1 cellular context compared by ENCODE assay signal in the genomic region with DNA sequence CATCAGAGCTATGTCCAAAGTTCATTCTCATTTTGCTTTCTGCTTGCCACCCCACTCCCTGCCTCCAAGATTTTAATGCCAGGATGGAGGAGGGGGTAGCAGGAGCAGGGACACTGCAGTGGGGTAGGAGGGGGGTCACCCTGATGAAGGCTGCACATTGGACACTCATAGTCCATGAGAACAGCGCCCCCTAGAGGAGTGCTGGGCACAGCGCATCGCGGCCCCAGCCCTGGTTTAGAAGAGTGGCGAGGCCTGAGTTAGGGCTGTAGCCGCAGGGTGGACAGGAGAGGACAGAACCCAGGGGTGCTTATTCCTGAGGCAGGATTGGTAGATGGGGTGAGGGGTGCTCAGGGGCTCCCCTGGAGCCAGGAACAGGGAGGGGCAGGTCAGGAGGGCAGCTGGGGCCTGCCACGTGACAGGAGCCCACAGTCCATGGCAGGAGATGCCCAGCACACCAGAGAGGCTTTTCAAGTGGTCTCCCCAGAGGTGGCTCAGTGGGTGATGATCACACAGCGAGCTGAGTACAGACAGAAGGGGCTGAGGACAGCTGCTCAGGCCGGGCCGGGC.
A peak's percentile ranks its signal among the peaks of the same experiment; 100 is the strongest.
TF ChIP-seq lines count a peak whose summit lies in the region.

No MANE protein-coding gene starts in this region.

TF ChIP-seq in HepG2, 621 proteins besides CTCF, POLR2A, EP300 and RAD21 (continued from another document):
- TF ChIP-seq, protein P1, sequence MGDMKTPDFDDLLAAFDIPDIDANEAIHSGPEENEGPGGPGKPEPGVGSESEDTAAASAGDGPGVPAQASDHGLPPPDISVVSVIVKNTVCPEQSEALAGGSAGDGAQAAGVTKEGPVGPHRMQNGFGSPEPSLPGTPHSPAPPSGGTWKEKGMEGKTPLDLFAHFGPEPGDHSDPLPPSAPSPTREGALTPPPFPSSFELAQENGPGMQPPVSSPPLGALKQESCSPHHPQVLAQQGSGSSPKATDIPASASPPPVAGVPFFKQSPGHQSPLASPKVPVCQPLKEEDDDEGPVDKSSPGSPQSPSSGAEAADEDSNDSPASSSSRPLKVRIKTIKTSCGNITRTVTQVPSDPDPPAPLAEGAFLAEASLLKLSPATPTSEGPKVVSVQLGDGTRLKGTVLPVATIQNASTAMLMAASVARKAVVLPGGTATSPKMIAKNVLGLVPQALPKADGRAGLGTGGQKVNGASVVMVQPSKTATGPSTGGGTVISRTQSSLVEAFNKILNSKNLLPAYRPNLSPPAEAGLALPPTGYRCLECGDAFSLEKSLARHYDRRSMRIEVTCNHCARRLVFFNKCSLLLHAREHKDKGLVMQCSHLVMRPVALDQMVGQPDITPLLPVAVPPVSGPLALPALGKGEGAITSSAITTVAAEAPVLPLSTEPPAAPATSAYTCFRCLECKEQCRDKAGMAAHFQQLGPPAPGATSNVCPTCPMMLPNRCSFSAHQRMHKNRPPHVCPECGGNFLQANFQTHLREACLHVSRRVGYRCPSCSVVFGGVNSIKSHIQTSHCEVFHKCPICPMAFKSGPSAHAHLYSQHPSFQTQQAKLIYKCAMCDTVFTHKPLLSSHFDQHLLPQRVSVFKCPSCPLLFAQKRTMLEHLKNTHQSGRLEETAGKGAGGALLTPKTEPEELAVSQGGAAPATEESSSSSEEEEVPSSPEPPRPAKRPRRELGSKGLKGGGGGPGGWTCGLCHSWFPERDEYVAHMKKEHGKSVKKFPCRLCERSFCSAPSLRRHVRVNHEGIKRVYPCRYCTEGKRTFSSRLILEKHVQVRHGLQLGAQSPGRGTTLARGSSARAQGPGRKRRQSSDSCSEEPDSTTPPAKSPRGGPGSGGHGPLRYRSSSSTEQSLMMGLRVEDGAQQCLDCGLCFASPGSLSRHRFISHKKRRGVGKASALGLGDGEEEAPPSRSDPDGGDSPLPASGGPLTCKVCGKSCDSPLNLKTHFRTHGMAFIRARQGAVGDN (CRISPR knock-in tag; IDR thresholded peaks at IDR 0.05): peak; percentile 26; the same call in 1 of the 2 replicates
- TF ChIP-seq, protein P2, sequence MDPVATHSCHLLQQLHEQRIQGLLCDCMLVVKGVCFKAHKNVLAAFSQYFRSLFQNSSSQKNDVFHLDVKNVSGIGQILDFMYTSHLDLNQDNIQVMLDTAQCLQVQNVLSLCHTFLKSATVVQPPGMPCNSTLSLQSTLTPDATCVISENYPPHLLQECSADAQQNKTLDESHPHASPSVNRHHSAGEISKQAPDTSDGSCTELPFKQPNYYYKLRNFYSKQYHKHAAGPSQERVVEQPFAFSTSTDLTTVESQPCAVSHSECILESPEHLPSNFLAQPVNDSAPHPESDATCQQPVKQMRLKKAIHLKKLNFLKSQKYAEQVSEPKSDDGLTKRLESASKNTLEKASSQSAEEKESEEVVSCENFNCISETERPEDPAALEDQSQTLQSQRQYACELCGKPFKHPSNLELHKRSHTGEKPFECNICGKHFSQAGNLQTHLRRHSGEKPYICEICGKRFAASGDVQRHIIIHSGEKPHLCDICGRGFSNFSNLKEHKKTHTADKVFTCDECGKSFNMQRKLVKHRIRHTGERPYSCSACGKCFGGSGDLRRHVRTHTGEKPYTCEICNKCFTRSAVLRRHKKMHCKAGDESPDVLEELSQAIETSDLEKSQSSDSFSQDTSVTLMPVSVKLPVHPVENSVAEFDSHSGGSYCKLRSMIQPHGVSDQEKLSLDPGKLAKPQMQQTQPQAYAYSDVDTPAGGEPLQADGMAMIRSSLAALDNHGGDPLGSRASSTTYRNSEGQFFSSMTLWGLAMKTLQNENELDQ (CRISPR knock-in tag; IDR thresholded peaks at IDR 0.05; ENCODE audit: borderline replicate concordance): no peak
- no peak for TF ChIP-seq MLLT10 (CRISPR knock-in tag; IDR thresholded peaks at IDR 0.05)
